ENCODE assay signal across 8 cellular contexts in the genomic region with DNA sequence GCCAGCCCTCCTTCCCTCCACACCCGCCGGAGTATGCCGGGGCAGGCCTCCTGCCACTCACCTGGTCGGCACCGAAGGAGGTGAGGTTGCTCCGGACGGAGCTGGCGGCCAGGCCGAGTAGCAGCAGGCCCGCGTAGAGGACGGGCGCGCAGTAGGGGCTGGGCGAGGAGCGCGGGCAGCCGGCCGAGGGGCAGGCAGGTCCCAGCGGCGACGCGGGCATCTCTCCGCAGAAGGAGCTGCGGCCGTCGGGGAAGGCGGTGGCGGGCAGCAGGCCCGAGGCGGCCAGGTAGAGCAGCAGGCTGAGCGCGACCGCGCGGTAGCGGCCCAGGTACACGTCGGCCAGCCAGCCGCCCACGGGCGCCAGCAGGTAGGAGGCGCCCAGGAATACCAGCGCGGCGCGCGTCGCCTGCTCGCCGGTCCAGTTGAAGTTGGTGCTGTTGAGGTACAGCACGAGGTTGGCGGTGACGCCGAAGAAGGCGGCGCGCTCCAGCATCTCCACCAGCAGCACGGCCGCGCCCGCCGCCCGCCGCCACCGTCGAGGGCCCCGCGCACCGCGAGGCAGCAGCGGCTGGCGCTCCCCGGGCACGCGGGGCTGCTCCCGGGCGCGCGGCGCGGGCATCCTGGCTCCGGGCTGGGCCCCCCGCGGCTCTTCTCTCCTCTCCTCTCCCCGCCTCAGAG. TPM values are rescaled to one million over a fixed set of nuclear protein-coding genes. Genes with fewer than 3 reads are reported as not detected.
DNase-seq lines count a peak whose midpoint lies in the region; ATAC-seq and TF ChIP-seq lines count a peak whose summit lies in the region.

No MANE protein-coding gene starts in this region.

- peak overlapping the region; percentile 90 for H3K9ac ChIP-seq in Karpas-422 (ENCODE audit: low read length)

- DNase-seq in CD14-positive monocyte (ENCODE audit: low spot score) (no peak), Karpas-422 (peak; percentile 66), epithelial cell of esophagus (ENCODE audit: low read depth) (peak; percentile 25), OCI-M1 (lab: John Stamatoyannopoulos, UW) (no peak), WERI-Rb-1 (no peak), type B pancreatic cell (ENCODE audit: extremely low spot score, unreplicated experiment) (no peak)

- H3K4me3 Mint-ChIP-seq in CD14-positive monocyte, result peak overlapping the region; percentile 95 to 96
- H3K4me3 Mint-ChIP-seq in type B pancreatic cell, result no peak overlapping the region

- intact Hi-C loops in CD14-positive monocyte (cut with micrococcal nuclease), result loop anchor here (5.0 kb wide), 3 partner anchors 34 to 211 kb away; a partner anchor contains a TSS

- H3K4me1 ChIP-seq in Karpas-422 (ENCODE audit: low read length), result peaks cover 44% of the 10 kb centered on the region
- H3K4me1 ChIP-seq in neutrophil (ENCODE audit: control insufficient read depth in 1 of 2, insufficient read depth in 1 of 2, low read depth in 1 of 2, low read length in 1 of 2), result peaks cover 67 to 73% of the 10 kb centered on the region in 2 experiments

- H3K9me2 ChIP-seq in Karpas-422 (replicated peaks; ENCODE audit: insufficient read depth, low read length), result no peaks in the 10 kb centered on the region

- H3K9me3 ChIP-seq in Karpas-422 (ENCODE audit: low read length), result no peaks in the 10 kb centered on the region
- no peaks in the 10 kb centered on the region for H3K9me3 ChIP-seq in neutrophil
- H3K9me3 ChIP-seq in WERI-Rb-1 (ENCODE audit: severe bottlenecking), result no peaks in the 10 kb centered on the region

- H3K4me1 Mint-ChIP-seq in CD14-positive monocyte (peaks cover 75% of the 10 kb centered on the region), type B pancreatic cell (ENCODE audit: unreplicated experiment) (peaks cover 18% of the 10 kb centered on the region)

- no peaks in the 10 kb centered on the region for H4K20me1 ChIP-seq in Karpas-422 (ENCODE audit: insufficient read depth, low read depth, low read length)

- H3K36me3 Mint-ChIP-seq in CD14-positive monocyte (peaks cover 40 to 50% of the 10 kb centered on the region in 2 donors), type B pancreatic cell (peaks cover 4% of the 10 kb centered on the region)

- H3K27me3 ChIP-seq in Karpas-422 (ENCODE audit: low read length) (no peaks in the 10 kb centered on the region), neutrophil (peaks cover 27% of the 10 kb centered on the region), WERI-Rb-1 (ENCODE audit: insufficient read depth, low read depth, severe bottlenecking) (no peaks in the 10 kb centered on the region)

- peaks cover 48% of the 10 kb centered on the region for H3K79me2 ChIP-seq in Karpas-422 (ENCODE audit: low read length)

- TF ChIP-seq CTCF in CD14-positive monocyte (IDR thresholded peaks at IDR 0.05) (no peak), epithelial cell of esophagus (IDR thresholded peaks at IDR 0.05; ENCODE audit: insufficient read depth, low read depth, low read length, missing control alignments) (no peak), neutrophil (IDR thresholded peaks at IDR 0.05) (no peak), WERI-Rb-1 (IDR thresholded peaks at IDR 0.05; ENCODE audit: low read depth, low read length) (no peak), type B pancreatic cell (conservative IDR thresholded peaks at IDR 0.05) (no peak)

- ATAC-seq in GM19035 (IDR thresholded peaks at IDR 0.05; ENCODE audit: unreplicated experiment), result no peak

- 0 out of 2 replicates have a peak overlapping the region, but pooled peaks have one; percentile 35 for H2AFZ ChIP-seq in Karpas-422 (ENCODE audit: low read length)

- peaks cover 3% of the 10 kb centered on the region; the same call in 1 of the 2 replicates for H3K36me3 ChIP-seq in Karpas-422 (ENCODE audit: insufficient read depth, low read length)
- peaks cover 30% of the 10 kb centered on the region for H3K36me3 ChIP-seq in neutrophil
- no peaks in the 10 kb centered on the region for H3K36me3 ChIP-seq in WERI-Rb-1

- H3K27ac Mint-ChIP-seq in CD14-positive monocyte (peak overlapping the region; percentile 99 to 100 (median 100)), type B pancreatic cell (no peak overlapping the region)

- H3K9me3 Mint-ChIP-seq in CD14-positive monocyte, result peaks cover 0 to 7% (median 0%) of the 10 kb centered on the region in 7 donors
- H3K9me3 Mint-ChIP-seq in type B pancreatic cell, result no peaks in the 10 kb centered on the region

- H3K4me3 ChIP-seq in Karpas-422 (ENCODE audit: low read length), result peak overlapping the region; percentile 93
- H3K4me3 ChIP-seq in epithelial cell of esophagus (ENCODE audit: low read length), result no peak overlapping the region
- peak overlapping the region; percentile 73 to 84 for H3K4me3 ChIP-seq in neutrophil (ENCODE audit: low read depth in 1 of 2, low read length in 1 of 2)
- no peak overlapping the region for H3K4me3 ChIP-seq in WERI-Rb-1 (ENCODE audit: low read depth, low read length)

- H3K27ac ChIP-seq in Karpas-422 (ENCODE audit: low read length) (peak overlapping the region; percentile 85), neutrophil (peak overlapping the region; percentile 99), WERI-Rb-1 (no peak overlapping the region)

- H3K27me3 Mint-ChIP-seq in CD14-positive monocyte (ENCODE audit: low read depth in 3 of 3) (peaks cover 5 to 21% (median 11%) of the 10 kb centered on the region in 3 donors), type B pancreatic cell (peaks cover 44% of the 10 kb centered on the region)

- peak overlapping the region; percentile 96 for H3K4me2 ChIP-seq in Karpas-422 (ENCODE audit: low read depth, low read length, poor library complexity, severe bottlenecking)

RNA-seq across cellular contexts. Expression of a gene that starts 0.9 kb away (rescaled TPM):
- 10 to 100 TPM; 27.1 to 35.0 TPM for polyA plus RNA-seq in CD14-positive monocyte
- 49.5 and 64.7 TPM in 2 replicates for total RNA-seq in Karpas-422 (2014; rRNA removed; shearing (Covaris generic); ENCODE audit: low replicate concordance)
- total RNA-seq in type B pancreatic cell (ENCODE audit: low replicate concordance), result 2.3 and 3.5 TPM in 2 replicates

RNA-seq across cellular contexts. Expression of a gene that starts 20.4 kb away (rescaled TPM):
- polyA plus RNA-seq in CD14-positive monocyte, result under 1 TPM; 0.39 TPM
- not detected in 2 replicates for total RNA-seq in Karpas-422 (2014; rRNA removed; shearing (Covaris generic); ENCODE audit: low replicate concordance)
- total RNA-seq in type B pancreatic cell (ENCODE audit: low replicate concordance), result 0.70 and 1.1 TPM in 2 replicates

RNA-seq across cellular contexts. Expression of a gene that starts 26.8 kb away (rescaled TPM):
- under 1 TPM; 0.21 to 0.31 TPM for polyA plus RNA-seq in CD14-positive monocyte
- total RNA-seq in Karpas-422 (2014; rRNA removed; shearing (Covaris generic); ENCODE audit: low replicate concordance), result 1.6 and 5.2 TPM in 2 replicates
- 162 and 218 TPM in 2 replicates for total RNA-seq in type B pancreatic cell (ENCODE audit: low replicate concordance)

RNA-seq across cellular contexts. Expression of a gene that starts 37.1 kb away (rescaled TPM):
- 100 to 1,000 TPM; 110 to 112 TPM for polyA plus RNA-seq in CD14-positive monocyte
- 42.3 and 44.4 TPM in 2 replicates for total RNA-seq in Karpas-422 (2014; rRNA removed; shearing (Covaris generic); ENCODE audit: low replicate concordance)
- 83.0 and 97.5 TPM in 2 replicates for total RNA-seq in type B pancreatic cell (ENCODE audit: low replicate concordance)

RNA-seq across cellular contexts. Expression of a gene that starts 44.7 kb away (rescaled TPM):
- 10 to 100 TPM in 1 of 2 donors, 1 to 10 TPM in 1; 7.8 to 12.2 TPM for polyA plus RNA-seq in CD14-positive monocyte
- total RNA-seq in Karpas-422 (2014; rRNA removed; shearing (Covaris generic); ENCODE audit: low replicate concordance), result 87.2 and 109 TPM in 2 replicates
- 105 and 120 TPM in 2 replicates for total RNA-seq in type B pancreatic cell (ENCODE audit: low replicate concordance)

Comparison
In these comparisons a context has a peak if more than half of its experiments do, and no peak if none do; other contexts are left out.
1. DNase-seq: peak in Karpas-422 (single experiment) and epithelial cell of esophagus (single experiment); none in CD14-positive monocyte (single experiment), OCI-M1 (single experiment), WERI-Rb-1 (single experiment) and type B pancreatic cell (single experiment).
2. H3K4me3 ChIP-seq: peak in Karpas-422 (single experiment) and neutrophil (2 of 2); none in epithelial cell of esophagus (single experiment) and WERI-Rb-1 (single experiment).
3. RNA of a gene that starts 0.9 kb away (total RNA-seq): 49.5 to 64.7 TPM in Karpas-422; 2.3 to 3.5 TPM in type B pancreatic cell; every median in the first group is over 10 times any median in the second.
4. RNA of a gene that starts 26.8 kb away (total RNA-seq): 162 to 218 TPM in type B pancreatic cell; 1.6 to 5.2 TPM in Karpas-422; every median in the first group is over 10 times any median in the second.